22 cellular contexts compared by ENCODE assay signal in the genomic region with DNA sequence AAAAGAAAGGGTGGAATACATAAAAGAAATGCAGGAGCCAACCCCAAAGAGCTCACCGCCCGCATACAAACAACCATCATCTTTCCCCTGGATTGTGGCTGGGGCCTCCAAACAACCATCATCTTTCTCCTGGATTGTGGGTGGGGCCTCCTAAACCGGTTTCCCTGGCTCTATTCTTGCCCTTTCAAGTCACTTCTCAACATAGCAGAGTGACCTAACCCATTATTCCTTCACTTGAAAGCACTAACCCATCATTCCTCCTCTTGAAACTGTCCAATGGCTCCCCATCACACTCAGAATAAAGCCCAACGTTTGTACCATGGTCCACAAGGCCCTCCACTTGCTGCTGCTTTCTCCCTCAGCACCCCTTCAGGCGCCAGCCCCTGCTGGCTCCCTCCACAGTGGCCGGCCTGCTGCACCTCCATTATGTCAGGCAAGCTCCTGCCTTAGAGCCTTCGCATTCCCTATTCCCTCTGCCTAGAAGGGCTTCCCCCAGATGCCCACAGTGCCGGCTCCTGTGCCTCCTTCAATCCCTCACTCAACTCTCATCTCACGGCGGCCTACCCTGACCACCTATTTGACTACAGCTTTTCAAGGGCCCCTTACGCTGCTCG. TPM values are rescaled to one million over a fixed set of nuclear protein-coding genes. Genes with fewer than 3 reads are reported as not detected.
"Had no signal": no experiment of that assay in that cellular context is flagged by ENCODE, and none has a peak within 500 bp of the region (broad histone marks: within the 10 kb centered on the region; RNA-seq: fewer than 3 reads in every experiment).

No MANE protein-coding gene starts in this region.

- H3K9me3 ChIP-seq: gastroesophageal sphincter, heart right ventricle, left ventricle myocardium inferior, testis had no signal

- H3K36me3 ChIP-seq: gastroesophageal sphincter, heart right ventricle, left ventricle myocardium inferior had no signal

- H3K4me1 Mint-ChIP-seq: activated CD8-positive, alpha-beta memory T cell treated with anti-CD3 and anti-CD28 coated beads, Interleukin-2, amount 10 ng/mL, durations not matched to agents 7 days and 5 days; nephron progenitor cell; stimulated activated naive CD8-positive, alpha-beta T cell treated with anti-CD3 and anti-CD28 coated beads, Interleukin-15, amount 100 ng/mL, for 72 hours; T-cell had no signal

- H3K27ac ChIP-seq: gastroesophageal sphincter, left ventricle myocardium inferior, testis had no signal

- H3K36me3 Mint-ChIP-seq: activated CD4-positive, alpha-beta memory T cell treated with anti-CD3 and anti-CD28 coated beads for 36 hours; activated CD8-positive, alpha-beta memory T cell treated with anti-CD3 and anti-CD28 coated beads, Interleukin-2, amount 10 ng/mL, durations not matched to agents 7 days and 5 days; T-cell had no signal

- H3K9me3 Mint-ChIP-seq: activated T-cell treated with anti-CD3 and anti-CD28 coated beads, Interleukin-2, amount 50 U/mL, for 24 hours; effector memory CD8-positive, alpha-beta T cell; nephron progenitor cell; stimulated activated naive CD8-positive, alpha-beta T cell treated with anti-CD3 and anti-CD28 coated beads, Interleukin-15, amount 100 ng/mL, for 72 hours; T-cell had no signal

- H3K27ac Mint-ChIP-seq: activated CD4-positive, alpha-beta memory T cell treated with anti-CD3 and anti-CD28 coated beads for 36 hours; activated CD8-positive, alpha-beta memory T cell treated with anti-CD3 and anti-CD28 coated beads, Interleukin-2, amount 10 ng/mL, durations not matched to agents 7 days and 5 days; activated T-cell treated with anti-CD3 and anti-CD28 coated beads, Interleukin-2, amount 50 U/mL, for 24 hours; effector memory CD8-positive, alpha-beta T cell; nephron progenitor cell; stimulated activated naive CD8-positive, alpha-beta T cell treated with anti-CD3 and anti-CD28 coated beads, Interleukin-15, amount 100 ng/mL, for 72 hours; T-cell had no signal

- H3K4me1 ChIP-seq: gastroesophageal sphincter, testis had no signal

- H3K4me3 Mint-ChIP-seq: activated CD4-positive, alpha-beta memory T cell treated with anti-CD3 and anti-CD28 coated beads for 36 hours; activated CD8-positive, alpha-beta memory T cell treated with anti-CD3 and anti-CD28 coated beads, Interleukin-2, amount 10 ng/mL, durations not matched to agents 7 days and 5 days; activated T-cell treated with anti-CD3 and anti-CD28 coated beads, Interleukin-2, amount 50 U/mL, for 24 hours; effector memory CD8-positive, alpha-beta T cell; nephron progenitor cell; stimulated activated naive CD8-positive, alpha-beta T cell treated with anti-CD3 and anti-CD28 coated beads, Interleukin-15, amount 100 ng/mL, for 72 hours; T-cell had no signal

- ATAC-seq: activated CD8-positive, alpha-beta memory T cell treated with anti-CD3 and anti-CD28 coated beads, Interleukin-2, amount 10 ng/mL, durations not matched to agents 7 days and 5 days; effector memory CD8-positive, alpha-beta T cell; gastroesophageal sphincter; sciatic nerve; stimulated activated naive CD8-positive, alpha-beta T cell treated with anti-CD3 and anti-CD28 coated beads, Interleukin-15, amount 100 ng/mL, for 72 hours; T-cell had no signal

- DNase-seq: activated CD4-positive, alpha-beta memory T cell treated with anti-CD3 and anti-CD28 coated beads for 36 hours; activated CD8-positive, alpha-beta memory T cell treated with anti-CD3 and anti-CD28 coated beads, Interleukin-2, amount 10 ng/mL, durations not matched to agents 7 days and 5 days; activated naive CD4-positive, alpha-beta T cell treated with anti-CD3 and anti-CD28 coated beads, Interleukin-2, amount 50 U/mL, for 16 hours; activated T-cell treated with anti-CD3 and anti-CD28 coated beads, Interleukin-2, amount 50 U/mL, for 24 hours; dermis blood vessel endothelial cell; effector memory CD8-positive, alpha-beta T cell; heart right ventricle; kidney; left ventricle myocardium inferior; mesenchymal stem cell; nephron progenitor cell; stimulated activated naive CD8-positive, alpha-beta T cell treated with anti-CD3 and anti-CD28 coated beads, Interleukin-15, amount 100 ng/mL, for 72 hours; T-cell; T1000; testis had no signal

- FAIRE-seq: astrocyte, kidney, urothelium cell line had no signal

- H3K27me3 ChIP-seq: gastroesophageal sphincter, heart right ventricle, testis had no signal

- H3K4me3 ChIP-seq: gastroesophageal sphincter, heart right ventricle, left ventricle myocardium inferior, testis had no signal

RNA-seq across cellular contexts. Expression of a gene that starts 24.1 kb away (rescaled TPM):
- total RNA-seq: activated CD4-positive, alpha-beta memory T cell treated with anti-CD3 and anti-CD28 coated beads for 36 hours; astrocyte; chondrocyte; epithelial cell of proximal tubule; kidney; left ventricle myocardium inferior; osteocyte had no signal
